ENCODE assay signal across 8 cellular contexts in genomic region chr6:69796081-69796626, GRCh38. TPM values are rescaled to one million over a fixed set of nuclear protein-coding genes. Genes with fewer than 3 reads are reported as not detected.
DNase-seq lines count a peak whose midpoint lies in the region; ATAC-seq, FAIRE-seq and TF ChIP-seq lines count a peak whose summit lies in the region.

No MANE protein-coding gene starts in this region.

- no peak for TF ChIP-seq CTCF in bronchial epithelial cell (IDR thresholded peaks at IDR 0.05; ENCODE audit: insufficient read depth, low read length, severe bottlenecking)

- peak overlapping the region; percentile 84 for H3K4me3 ChIP-seq in Jurkat, Clone E6-1 (ENCODE audit: low read length)
- H3K4me3 ChIP-seq in bronchial epithelial cell (ENCODE audit: low read depth, low read length) (peak overlapping the region; percentile 84), skin epidermis (peak overlapping the region; percentile 60 to 94 (median 78))

- FAIRE-seq in bronchial epithelial cell (lab: Jason Lieb, UNC): no peak

- H3K27me3 ChIP-seq in bronchial epithelial cell (ENCODE audit: control insufficient read depth, insufficient read depth, low read length): no peaks in the 10 kb centered on the region

- H3K36me3 ChIP-seq in bronchial epithelial cell (ENCODE audit: control insufficient read depth, insufficient read depth, low read length): no peaks in the 10 kb centered on the region

- ATAC-seq in GM21515 (IDR thresholded peaks at IDR 0.05; ENCODE audit: unreplicated experiment) (peak; percentile 40), HG03521 (IDR thresholded peaks at IDR 0.05; ENCODE audit: unreplicated experiment) (no peak)

- peak overlapping the region; percentile 68 to 97 (median 93) for H3K27ac ChIP-seq in skin epidermis

- DNase-seq in Daoy (ENCODE audit: low read depth) (peak; percentile 58), SHP77 treated with DMSO at 0.1 percent for 48 hours (lab: John Stamatoyannopoulos, UW) (peak; percentile 32), bronchial epithelial cell (ENCODE audit: low read depth) (peak; percentile 90), iris pigment epithelial cell (ENCODE audit: low read depth) (peak; percentile 49)
- DNase-seq in Jurkat, Clone E6-1 (ENCODE audit: low read depth, low spot score): peak; percentile 45

RNA-seq across cellular contexts. Expression of gene LMBRD1, which starts 0.7 kb away (rescaled TPM):
- 12.0 and 15.5 TPM in 2 replicates for total RNA-seq in Daoy (2014; rRNA removed; shearing (Covaris generic))
- polyA plus RNA-seq in Jurkat, Clone E6-1 (2012; ENCODE audit: insufficient read depth, insufficient read length): 19.6 TPM
- total RNA-seq in bronchial epithelial cell: 13.3 and 17.6 TPM in 2 replicates

Comparison
In these comparisons a context has a peak if more than half of its experiments do, and no peak if none do; other contexts are left out.
1. DNase-seq: peak in every context shown above with its lines; median percentile 90 in bronchial epithelial cell; 58 in Daoy; 49 in iris pigment epithelial cell; 45 in Jurkat, Clone E6-1; 32 in SHP77 treated with DMSO at 0.1 percent for 48 hours.